Comparison of ENCODE assay signal across 9 cellular contexts in the genomic region with DNA sequence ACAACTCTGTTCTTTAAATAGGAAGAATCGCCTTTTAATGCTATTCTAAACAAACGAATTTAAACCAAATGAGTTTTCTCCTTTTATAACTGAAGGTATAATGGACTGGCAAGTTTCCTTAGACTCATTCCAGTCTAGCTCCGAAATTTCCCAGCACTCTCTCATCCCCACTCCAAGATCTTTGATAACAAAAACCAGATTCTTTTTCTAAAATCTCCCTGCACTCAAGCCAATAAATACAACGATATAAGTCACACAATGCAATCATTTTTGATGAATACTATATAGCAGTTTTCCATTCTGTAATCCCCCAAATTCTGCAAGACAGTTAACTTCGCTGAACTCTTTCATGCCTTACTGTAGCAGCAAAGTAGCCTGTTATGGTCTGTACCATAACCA. TPM values are rescaled to one million over a fixed set of nuclear protein-coding genes. Genes with fewer than 3 reads are reported as not detected.
DNase-seq lines count a peak whose midpoint lies in the region; ATAC-seq and TF ChIP-seq lines count a peak whose summit lies in the region.
"Had no signal": no experiment of that assay in that cellular context is flagged by ENCODE, and none has a peak within 500 bp of the region (broad histone marks: within the 10 kb centered on the region; RNA-seq: fewer than 3 reads in every experiment).

No MANE protein-coding gene starts in this region.

- H3K36me3 ChIP-seq in HEK293 (ENCODE audit: control insufficient read depth in 2 of 2, insufficient read depth in 1 of 2, low read length in 2 of 2) (peaks cover 8 to 16% of the 10 kb centered on the region in 2 experiments; a peak in 2 of 3 replicates), spleen (peaks cover 6 to 25% (median 15%) of the 10 kb centered on the region in 6 donors)

- H3K36me3 Mint-ChIP-seq in activated CD4-positive, alpha-beta memory T cell treated with anti-CD3 and anti-CD28 coated beads for 36 hours, result peaks cover 22% of the 10 kb centered on the region

- H3K27ac Mint-ChIP-seq in activated CD4-positive, alpha-beta memory T cell treated with anti-CD3 and anti-CD28 coated beads for 36 hours, result peak overlapping the region; percentile 97

- ATAC-seq in HG02571 (IDR thresholded peaks at IDR 0.05; ENCODE audit: unreplicated experiment), result no peak
- no peak for ATAC-seq in HG03039 (IDR thresholded peaks at IDR 0.05; ENCODE audit: unreplicated experiment)

- no peaks in the 10 kb centered on the region for H3K9me3 ChIP-seq in HEK293 (ENCODE audit: control insufficient read depth, insufficient read depth, low read depth, low read length)
- no peaks in the 10 kb centered on the region for H3K9me3 ChIP-seq in spleen

- H3K27ac ChIP-seq in HEK293 (ENCODE audit: extremely low read depth, low read depth, low read length) (peak overlapping the region; percentile 90; the same call in 1 of the 2 replicates), spleen (peak overlapping the region in 6 of 8 donors; percentile 3 to 99 (median 96))

- POLR2A ChIA-PET in HEK293 (lab: Yijun Ruan, JAX), result interaction anchor here (0.6 to 1.0 kb wide), 4 partner anchors 23 to 258 kb away, joined by 3 to 7 read pairs (median 5); no protein-coding TSS in a partner anchor
- POLR2A ChIA-PET in activated CD4-positive, alpha-beta memory T cell treated with anti-CD3 and anti-CD28 coated beads for 36 hours (lab: Charles Lee), result interaction anchor here (1.2 to 1.6 kb wide), 2 partner anchors 13 to 123 kb away, joined by 4 to 6 read pairs; no protein-coding TSS in a partner anchor

- WGBS in spleen, 5 donors, result 1 to 5% (median 2%) methylated on average over 5 of the region's 5 CpGs

- TF ChIP-seq CTCF in HEK293 (tag by site-specific recombination; IDR thresholded peaks at IDR 0.05), result no peak
- no peak for TF ChIP-seq CTCF in spleen (IDR thresholded peaks at IDR 0.05 in 8 of 11, conservative IDR thresholded peaks at IDR 0.05 in 3 of 11)

- H3K27me3 Mint-ChIP-seq in activated CD4-positive, alpha-beta memory T cell treated with anti-CD3 and anti-CD28 coated beads for 36 hours, result no peaks in the 10 kb centered on the region

- H3K9me3 Mint-ChIP-seq in activated CD4-positive, alpha-beta memory T cell treated with anti-CD3 and anti-CD28 coated beads for 36 hours, result no peaks in the 10 kb centered on the region

- CTCF ChIA-PET in HEK293 (lab: Yijun Ruan, JAX), result interaction anchor here (1.0 to 1.7 kb wide), 2 partner anchors 19 to 25 kb away, joined by 3 to 10 read pairs; no protein-coding TSS in a partner anchor
- CTCF ChIA-PET in activated CD4-positive, alpha-beta memory T cell treated with anti-CD3 and anti-CD28 coated beads for 36 hours (lab: Charles Lee), result interaction anchor here (0.8 to 10.7 kb wide), 5 partner anchors 25 to 193 kb away, joined by 3 to 80 read pairs (median 5); partner anchors contain the start of genes KCNIP2 and NPM3

- peak overlapping the region; percentile 97 for H3K4me3 Mint-ChIP-seq in activated CD4-positive, alpha-beta memory T cell treated with anti-CD3 and anti-CD28 coated beads for 36 hours

- H3K4me1 Mint-ChIP-seq in activated CD4-positive, alpha-beta memory T cell treated with anti-CD3 and anti-CD28 coated beads for 36 hours (ENCODE audit: low read depth), result peaks cover 46% of the 10 kb centered on the region

- intact Hi-C loops in activated CD4-positive, alpha-beta memory T cell treated with anti-CD3 and anti-CD28 coated beads for 36 hours (cut with micrococcal nuclease), result loop anchor here (5.0 to 10.0 kb wide), 2 partner anchors 686 to 828 kb away; partner anchors contain the start of genes ACTR1A, SUFU and TRIM8
- intact Hi-C loops in spleen (cut with DNase I; ENCODE audit: low total_unique reads), result no loop called here

- no peak for TF ChIP-seq POLR2A in spleen (IDR thresholded peaks at IDR 0.05)

- H3K4me3 ChIP-seq in HEK293 (ENCODE audit: low read depth, low read length) (peak overlapping the region; percentile 92), iPS-11a (ENCODE audit: low read depth, low read length) (peak overlapping the region; percentile 97), spleen (peak overlapping the region; percentile 91 to 100 (median 99))

- H3K4me1 ChIP-seq in HEK293 (ENCODE audit: control insufficient read depth, insufficient read depth, low read length) (peaks cover 9% of the 10 kb centered on the region), spleen (peaks cover 23 to 74% (median 55%) of the 10 kb centered on the region in 6 donors)

- no peaks in the 10 kb centered on the region for H3K27me3 ChIP-seq in spleen (replicated peaks in 1 of 7)

- DNase-seq in activated CD4-positive, alpha-beta memory T cell treated with anti-CD3 and anti-CD28 coated beads for 36 hours, result no peak
- DNase-seq in spleen, result no peak
- no peak for DNase-seq in NCI-H1694 (lab: John Stamatoyannopoulos, UW)
- DNase-seq in cerebellum (ENCODE audit: low spot score), result no peak
- DNase-seq: activated gamma-delta T cell treated with Interleukin-2 at 50 U/mL for 16 hours had no signal

TF ChIP-seq in HEK293, 187 proteins besides CTCF, POLR2A, EP300 and RAD21 (continues in another document):
- TF ChIP-seq WT1 (tag by site-specific recombination; IDR thresholded peaks at IDR 0.05) (no peak), ZNF600 (tag by site-specific recombination; IDR thresholded peaks at IDR 0.05) (0 out of 2 replicates have a peak, but pooled peaks have one; percentile 9), ZNF785 (tag by site-specific recombination; IDR thresholded peaks at IDR 0.05) (no peak), ZNF138 (tag by site-specific recombination; IDR thresholded peaks at IDR 0.05; ENCODE audit: borderline replicate concordance) (no peak), ZNF768 (tag by site-specific recombination; IDR thresholded peaks at IDR 0.05) (no peak), ZNF639 (tag by site-specific recombination; IDR thresholded peaks at IDR 0.05) (no peak), ZNF366 (tag by site-specific recombination; conservative IDR thresholded peaks at IDR 0.05) (peak; percentile 3; the same call in 1 of the 2 replicates), PRDM1 (tag by site-specific recombination; IDR thresholded peaks at IDR 0.05) (peak; percentile 82; the same call in 1 of the 2 replicates), ZNF660 (tag by site-specific recombination; IDR thresholded peaks at IDR 0.05) (no peak), ZBTB17 (tag by site-specific recombination; IDR thresholded peaks at IDR 0.05) (0 out of 2 replicates have a peak, but pooled peaks have one; percentile 19), ZNF335 (tag by site-specific recombination; conservative IDR thresholded peaks at IDR 0.05) (no peak)
- TF ChIP-seq, protein P1, sequence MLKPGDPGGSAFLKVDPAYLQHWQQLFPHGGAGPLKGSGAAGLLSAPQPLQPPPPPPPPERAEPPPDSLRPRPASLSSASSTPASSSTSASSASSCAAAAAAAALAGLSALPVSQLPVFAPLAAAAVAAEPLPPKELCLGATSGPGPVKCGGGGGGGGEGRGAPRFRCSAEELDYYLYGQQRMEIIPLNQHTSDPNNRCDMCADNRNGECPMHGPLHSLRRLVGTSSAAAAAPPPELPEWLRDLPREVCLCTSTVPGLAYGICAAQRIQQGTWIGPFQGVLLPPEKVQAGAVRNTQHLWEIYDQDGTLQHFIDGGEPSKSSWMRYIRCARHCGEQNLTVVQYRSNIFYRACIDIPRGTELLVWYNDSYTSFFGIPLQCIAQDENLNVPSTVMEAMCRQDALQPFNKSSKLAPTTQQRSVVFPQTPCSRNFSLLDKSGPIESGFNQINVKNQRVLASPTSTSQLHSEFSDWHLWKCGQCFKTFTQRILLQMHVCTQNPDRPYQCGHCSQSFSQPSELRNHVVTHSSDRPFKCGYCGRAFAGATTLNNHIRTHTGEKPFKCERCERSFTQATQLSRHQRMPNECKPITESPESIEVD (tag by site-specific recombination; IDR thresholded peaks at IDR 0.05), result peak; percentile 87

RNA-seq across cellular contexts. Expression of gene OGA, which starts 1.9 kb away (rescaled TPM):
- 100 to 1,000 TPM in 1 of 2 experiments, 10 to 100 TPM in 1; 93.2 to 105 TPM for total RNA-seq in activated CD4-positive, alpha-beta memory T cell treated with anti-CD3 and anti-CD28 coated beads for 36 hours
- total RNA-seq in spleen (100 to 1,000 TPM; 143 to 234 (median 172) TPM), cerebellum (295 TPM)
- 10 to 100 TPM; 65.7 to 87.0 (median 68.3) TPM for polyA plus RNA-seq in spleen

RNA-seq across cellular contexts. Expression of gene KCNIP2, which starts 27.2 kb away (rescaled TPM):
- total RNA-seq in activated CD4-positive, alpha-beta memory T cell treated with anti-CD3 and anti-CD28 coated beads for 36 hours, result 1 to 10 TPM; 1.4 to 1.8 TPM
- 1 to 10 TPM; 4.2 to 8.6 (median 6.5) TPM for total RNA-seq in spleen
- 1 to 10 TPM in 2 of 3 donors, under 1 TPM in 1; 1.00 to 1.7 (median 1.3) TPM for polyA plus RNA-seq in spleen
- 8.3 TPM for total RNA-seq in cerebellum

RNA-seq across cellular contexts. Expression of gene NPM3, which starts 33.1 kb away (rescaled TPM):
- total RNA-seq in activated CD4-positive, alpha-beta memory T cell treated with anti-CD3 and anti-CD28 coated beads for 36 hours, result 100 to 1,000 TPM; 168 to 172 TPM
- 10 to 100 TPM; 16.8 to 46.9 (median 24.6) TPM for total RNA-seq in spleen
- 10 to 100 TPM; 33.5 to 54.6 (median 44.2) TPM for polyA plus RNA-seq in spleen
- total RNA-seq in cerebellum, result 13.0 TPM

RNA-seq across cellular contexts. Expression of gene FGF8, which starts 40.5 kb away (rescaled TPM):
- not detected for total RNA-seq in activated CD4-positive, alpha-beta memory T cell treated with anti-CD3 and anti-CD28 coated beads for 36 hours
- not detected for total RNA-seq in spleen
- polyA plus RNA-seq in spleen, result under 1 TPM in 2 of 3 donors, not detected in 1; 0.11 TPM
- total RNA-seq in cerebellum, result 1.2 TPM
